In genomic region chr9:22307013-22307711, GRCh38 we compare ENCODE assay signal across 8 cellular contexts.
DNase-seq lines count a peak whose midpoint lies in the region; ATAC-seq and TF ChIP-seq lines count a peak whose summit lies in the region.

No MANE protein-coding gene starts in this region.

- H3K4me1 ChIP-seq in trophoblast cell (ENCODE audit: control insufficient read depth in 1 of 2, insufficient read depth in 2 of 2, low read length in 2 of 2), result no peaks in the 10 kb centered on the region
- no peaks in the 10 kb centered on the region for H3K4me1 ChIP-seq in spleen

- H3K23ac ChIP-seq in trophoblast cell (ENCODE audit: low read length), result no peak overlapping the region

- DNase-seq in COLO829 (ENCODE audit: low spot score) (peak; percentile 33), HS-27A (ENCODE audit: low read depth) (peak; percentile 30), RKO (ENCODE audit: low spot score) (peak; percentile 83), fibroblast of gingiva (ENCODE audit: low read depth) (peak; percentile 52), trophoblast cell (peak; percentile 3 to 65), spleen (no peak)

- no CpG with 5 or more reads among the region's 2 CpGs for WGBS in trophoblast cell (ENCODE audit: extremely low coverage, insufficient coverage, insufficient read length)
- 26 to 38% (median 30%) methylated on average over 2 of the region's 2 CpGs for WGBS in spleen, 5 donors

- intact Hi-C loops in spleen (cut with DNase I; ENCODE audit: low total_unique reads), result no loop called here

- H3K27ac ChIP-seq in trophoblast cell (ENCODE audit: low read depth, low read length), result no peak overlapping the region
- no peak overlapping the region for H3K27ac ChIP-seq in spleen

- no peaks in the 10 kb centered on the region for H3K79me1 ChIP-seq in trophoblast cell (ENCODE audit: low read length)

- TF ChIP-seq POLR2A in spleen (IDR thresholded peaks at IDR 0.05), result no peak

- H3K79me2 ChIP-seq in trophoblast cell (ENCODE audit: control insufficient read depth, insufficient read depth, low read length, poor library complexity), result no peaks in the 10 kb centered on the region

- H3K36me3 ChIP-seq in trophoblast cell (ENCODE audit: control insufficient read depth in 1 of 2, insufficient read depth in 2 of 2, low read length in 2 of 2) (no peaks in the 10 kb centered on the region), spleen (no peaks in the 10 kb centered on the region)

- H3K18ac ChIP-seq in trophoblast cell (ENCODE audit: low read length), result no peak overlapping the region

- no peak overlapping the region for H2BK12ac ChIP-seq in trophoblast cell (ENCODE audit: low read length)

- no peak overlapping the region for H2BK5ac ChIP-seq in trophoblast cell (ENCODE audit: low read depth, low read length, poor library complexity)

- H2BK120ac ChIP-seq in trophoblast cell (ENCODE audit: insufficient read depth, low read length, poor library complexity), result no peak overlapping the region

- H2AK5ac ChIP-seq in trophoblast cell (ENCODE audit: low read length), result no peak overlapping the region

- ATAC-seq in HG03039 (IDR thresholded peaks at IDR 0.05; ENCODE audit: unreplicated experiment) (no peak), GM21447 (IDR thresholded peaks at IDR 0.05; ENCODE audit: unreplicated experiment) (no peak)

- H3K9me3 ChIP-seq in trophoblast cell (ENCODE audit: insufficient read depth, low read depth, low read length), result no peaks in the 10 kb centered on the region
- H3K9me3 ChIP-seq in spleen, result no peaks in the 10 kb centered on the region

- no peak overlapping the region for H4K91ac ChIP-seq in trophoblast cell (ENCODE audit: low read depth, low read length)

- no peak overlapping the region for H3K14ac ChIP-seq in trophoblast cell (ENCODE audit: low read length)

- no peak overlapping the region for H3K4me2 ChIP-seq in trophoblast cell (ENCODE audit: low read length)

- H3K27me3 ChIP-seq in trophoblast cell (ENCODE audit: insufficient read depth, low read length) (no peaks in the 10 kb centered on the region), spleen (replicated peaks in 1 of 7) (no peaks in the 10 kb centered on the region)

- no peak overlapping the region for H3K9ac ChIP-seq in trophoblast cell (ENCODE audit: low read length)

- no peak overlapping the region for H3K4ac ChIP-seq in trophoblast cell (ENCODE audit: low read depth, low read length)

- H4K12ac ChIP-seq in trophoblast cell (ENCODE audit: low read depth, low read length), result no peak overlapping the region

- H4K8ac ChIP-seq in trophoblast cell (ENCODE audit: low read depth, low read length), result no peak overlapping the region

- H2AFZ ChIP-seq in trophoblast cell (ENCODE audit: insufficient read depth, low read length, poor library complexity), result no peak overlapping the region

- H3K4me3 ChIP-seq in trophoblast cell (ENCODE audit: low read depth, low read length), result no peak overlapping the region
- H3K4me3 ChIP-seq in spleen, result no peak overlapping the region

- TF ChIP-seq CTCF in spleen (IDR thresholded peaks at IDR 0.05 in 8 of 11, conservative IDR thresholded peaks at IDR 0.05 in 3 of 11), result peak in 3 of 11 experiments; percentile 11 to 32 (median 14)
